24 cellular contexts compared by ENCODE assay signal in genomic region chr16:89955001-89955685, GRCh38. TPM values are rescaled to one million over a fixed set of nuclear protein-coding genes. Genes with fewer than 3 reads are reported as not detected.
DNase-seq lines count a peak whose midpoint lies in the region; FAIRE-seq and TF ChIP-seq lines count a peak whose summit lies in the region.
"Had no signal": no experiment of that assay in that cellular context is flagged by ENCODE, and none has a peak within 500 bp of the region (broad histone marks: within the 10 kb centered on the region; RNA-seq: fewer than 3 reads in every experiment).

No MANE protein-coding gene starts in this region.

- H2BK5ac ChIP-seq in H1 (ENCODE audit: low read depth, low read length) = no peak overlapping the region

- DNase-seq in NCI-H2107 treated with DMSO at 0.1 percent for 48 hours (lab: John Stamatoyannopoulos, UW; ENCODE audit: unreplicated experiment) (peak; percentile 43), NCI-H2107 (lab: John Stamatoyannopoulos, UW) (no peak), H1 (ENCODE audit: low read depth in 1 of 2, low spot score in 2 of 2) (no peak), small intestine (no peak), NCI-H2196 treated with DMSO at 0.1 percent for 48 hours (lab: John Stamatoyannopoulos, UW; ENCODE audit: unreplicated experiment) (no peak), OCI-M1 (lab: John Stamatoyannopoulos, UW) (no peak)
- DNase-seq: ACHN; CD4-positive, alpha-beta memory T cell; DND-41; GM23248; Kasumi-1; MG63; NCI-H1417; NCI-H187; NCI-H345; NCI-H524; NCI-H774; PC-3; SHP77 had no signal

- H3K14ac ChIP-seq in H1 (ENCODE audit: insufficient read length) = no peak overlapping the region

- no peaks in the 10 kb centered on the region for H3K9me3 ChIP-seq in OCI-LY1 (ENCODE audit: low read length)
- no peaks in the 10 kb centered on the region for H3K9me3 ChIP-seq in H1 (ENCODE audit: insufficient read depth in 2 of 2, low read depth in 1 of 2, low read length in 1 of 2)
- H3K9me3 ChIP-seq in neutrophil = no peaks in the 10 kb centered on the region
- no peaks in the 10 kb centered on the region for H3K9me3 ChIP-seq in small intestine (ENCODE audit: control insufficient read depth, low read depth)
- H3K9me3 ChIP-seq: BLaER1 treated with 17β-estradiol and CSF1 and Interleukin-3, amounts not matched to agents 10 nM and 100 nM; MG63 had no signal

- H2AFZ ChIP-seq in OCI-LY1 (ENCODE audit: low read length) (no peak overlapping the region), H1 (ENCODE audit: low read length) (no peak overlapping the region)
- H2AFZ ChIP-seq: GM23248 had no signal

- H4K5ac ChIP-seq in H1 (ENCODE audit: insufficient read length, low read depth, low read length) = no peak overlapping the region

- H4K8ac ChIP-seq in H1 (ENCODE audit: extremely low read depth, insufficient read depth, low read length) = no peak overlapping the region

- H3K23ac ChIP-seq in H1 (ENCODE audit: insufficient read length) = no peak overlapping the region

- TF ChIP-seq EP300 in H1 (IDR thresholded peaks at IDR 0.05; ENCODE audit: borderline replicate concordance in 1 of 2, low read depth in 2 of 2, low read length in 2 of 2) = no peak

- H3K18ac ChIP-seq in H1 (ENCODE audit: extremely low read depth, low read length) = no peak overlapping the region

- H3K27me3 ChIP-seq in OCI-LY1 (ENCODE audit: insufficient read depth, low read length) (no peaks in the 10 kb centered on the region), H1 (replicated peaks in 1 of 4; ENCODE audit: control insufficient read depth in 3 of 4, extremely low read depth in 1 of 4, insufficient read depth in 3 of 4, low read length in 3 of 4) (no peaks in the 10 kb centered on the region), neutrophil (no peaks in the 10 kb centered on the region), small intestine (ENCODE audit: control insufficient read depth in 2 of 2, insufficient read depth in 2 of 2, low read length in 2 of 2) (no peaks in the 10 kb centered on the region)
- H3K27me3 ChIP-seq: BLaER1 treated with 17β-estradiol and CSF1 and Interleukin-3, amounts not matched to agents 10 nM and 100 nM; MG63 had no signal

- POLR2A ChIA-PET in H1 (lab: Charles Lee; ENCODE audit: partially characterized antibody) = interaction anchor here (0.7 to 9.2 kb wide), 3 partner anchors 17 to 123 kb away, joined by 4 to 42 read pairs (median 10); partner anchors contain the start of gene TUBB3

- peaks cover 62% of the 10 kb centered on the region for H3K36me3 ChIP-seq in OCI-LY1 (ENCODE audit: insufficient read depth, low read length)
- peaks cover 0 to 5% (median 3%) of the 10 kb centered on the region in 4 experiments; a peak in 4 of 8 replicates for H3K36me3 ChIP-seq in H1 (ENCODE audit: control insufficient read depth in 2 of 4, insufficient read depth in 4 of 4, low read length in 3 of 4)
- H3K36me3 ChIP-seq in neutrophil = peaks cover 43% of the 10 kb centered on the region
- no peaks in the 10 kb centered on the region for H3K36me3 ChIP-seq in small intestine (ENCODE audit: control insufficient read depth in 2 of 2, insufficient read depth in 2 of 2, low read length in 2 of 2)

- no peak for TF ChIP-seq RAD21 in H1 (IDR thresholded peaks at IDR 0.05 in 1 of 2, conservative IDR thresholded peaks at IDR 0.05 in 1 of 2; ENCODE audit: low read depth in 2 of 2, low read length in 2 of 2)

- H4K20me1 ChIP-seq in OCI-LY1 (ENCODE audit: insufficient read depth, low read length) (no peaks in the 10 kb centered on the region), H1 (replicated peaks in 1 of 2; ENCODE audit: control insufficient read depth in 1 of 2, insufficient read depth in 2 of 2, low read length in 2 of 2) (peaks cover 6 to 7% of the 10 kb centered on the region in 2 experiments)

- WGBS in H1 (ENCODE audit: extremely low coverage in 1 of 2, insufficient coverage in 1 of 2, insufficient read length in 1 of 2, insufficient replicate concordance in 2 of 2, low coverage in 1 of 2, low lambda C conversion rate in 2 of 2, missing lambda C conversion rate in 1 of 2), 2 experiments = 78% methylated on average over 15 of the region's 15 CpGs; no CpG with 5 or more reads in 1 of the 2 experiments
- WGBS in small intestine, 3 donors = 88 to 93% (median 89%) methylated on average over 15 of the region's 15 CpGs

- no peak for TF ChIP-seq POLR2A in H1 (IDR thresholded peaks at IDR 0.05; ENCODE audit: control extremely low read depth in 1 of 2, low read depth in 2 of 2, low read length in 2 of 2)

- H4K91ac ChIP-seq in H1 (replicated peaks; ENCODE audit: insufficient read length, low read length) = no peak overlapping the region

- H2BK12ac ChIP-seq in H1 (ENCODE audit: low read depth, low read length) = no peak overlapping the region

- H2BK120ac ChIP-seq in H1 (replicated peaks; ENCODE audit: low read depth, low read length) = no peak overlapping the region

- no peak overlapping the region for H3K4ac ChIP-seq in H1 (replicated peaks; ENCODE audit: insufficient read length, low read depth, low read length)

- no peak overlapping the region; the same call in 1 of the 2 replicates for H3K9ac ChIP-seq in OCI-LY1 (ENCODE audit: low read length)
- H3K9ac ChIP-seq in H1 (replicated peaks in 1 of 4; ENCODE audit: extremely low read depth in 1 of 4, low read depth in 3 of 4, low read length in 3 of 4) = no peak overlapping the region
- H3K9ac ChIP-seq: BLaER1 treated with 17β-estradiol and CSF1 and Interleukin-3, amounts not matched to agents 10 nM and 100 nM; GM23248 had no signal

- H3K27ac ChIP-seq in OCI-LY1 (ENCODE audit: low read depth, low read length, poor library complexity, severe bottlenecking) (peak overlapping the region; percentile 87), H1 (ENCODE audit: low read depth, low read length) (no peak overlapping the region; the same call in 1 of the 2 replicates), neutrophil (peak overlapping the region; percentile 98), small intestine (ENCODE audit: low read depth in 1 of 2, low read length in 1 of 2) (no peak overlapping the region)
- H3K27ac ChIP-seq: 22Rv1, GM23248, SK-N-MC had no signal

- H3K4me3 ChIP-seq in OCI-LY1 (ENCODE audit: low read depth, low read length, poor library complexity, severe bottlenecking) (no peak overlapping the region), H1 (ENCODE audit: extremely low read depth in 1 of 4, insufficient read depth in 2 of 4, low read depth in 3 of 4, low read length in 4 of 4) (no peak overlapping the region; a peak in 1 of 8 replicates), neutrophil (ENCODE audit: low read depth in 1 of 2, low read length in 1 of 2) (peak overlapping the region in 1 of 2 experiments; percentile 92), small intestine (ENCODE audit: low read depth in 1 of 2, low read length in 2 of 2) (no peak overlapping the region)
- H3K4me3 ChIP-seq: BLaER1 treated with 17β-estradiol and CSF1 and Interleukin-3, amounts not matched to agents 10 nM and 100 nM; GM23248; MG63; SK-N-MC had no signal

- H2BK20ac ChIP-seq in H1 (ENCODE audit: low read length) = no peak overlapping the region

- no peak overlapping the region for H2BK15ac ChIP-seq in H1 (ENCODE audit: low read length)

- H3K23me2 ChIP-seq in H1 (ENCODE audit: low read depth, low read length) = no peaks in the 10 kb centered on the region

- H3K9me2 ChIP-seq in OCI-LY1 (ENCODE audit: low read depth, low read length) = no peaks in the 10 kb centered on the region

- TF ChIP-seq CTCF in OCI-LY1 (IDR thresholded peaks at IDR 0.05; ENCODE audit: low read length) (no peak), H1 (IDR thresholded peaks at IDR 0.05; ENCODE audit: control extremely low read depth in 1 of 3, insufficient read depth in 1 of 3, low read depth in 1 of 3, low read length in 3 of 3) (no peak), neutrophil (IDR thresholded peaks at IDR 0.05) (no peak)

- no peak overlapping the region for H3K56ac ChIP-seq in H1 (replicated peaks; ENCODE audit: insufficient read length, low read depth, low read length)

- H3K4me2 ChIP-seq in OCI-LY1 (ENCODE audit: low read length) (no peak overlapping the region; the same call in 1 of the 2 replicates), H1 (ENCODE audit: insufficient read depth in 1 of 2, low read depth in 2 of 2, low read length in 2 of 2) (no peak overlapping the region)

- H2AK5ac ChIP-seq in H1 (ENCODE audit: low read depth, low read length) = no peak overlapping the region

- FAIRE-seq in H1 (lab: Jason Lieb, UNC) (no peak), small intestine (lab: Jason Lieb, UNC) (no peak)

- CTCF ChIA-PET in H1 (lab: Charles Lee; ENCODE audit: partially characterized antibody) = interaction anchor here (1.3 to 1.4 kb wide), 4 partner anchors 11 to 45 kb away, joined by 3 to 6 read pairs (median 3); no protein-coding TSS in a partner anchor

- no peaks in the 10 kb centered on the region for H3F3A ChIP-seq in OCI-LY1 (ENCODE audit: insufficient read depth, low read length)

- no peaks in the 10 kb centered on the region for H3K79me2 ChIP-seq in OCI-LY1 (ENCODE audit: insufficient read depth, low read length)
- H3K79me2 ChIP-seq in H1 (ENCODE audit: control insufficient read depth in 1 of 2, insufficient read depth in 2 of 2, low read length in 2 of 2) = no peaks in the 10 kb centered on the region

- no peaks in the 10 kb centered on the region for H3K79me1 ChIP-seq in H1 (ENCODE audit: low read depth, low read length)

- peaks cover 56% of the 10 kb centered on the region for H3K4me1 ChIP-seq in OCI-LY1 (ENCODE audit: insufficient read depth, low read length, severe bottlenecking)
- H3K4me1 ChIP-seq in H1 (replicated peaks in 1 of 4; ENCODE audit: control insufficient read depth in 3 of 4, insufficient read depth in 4 of 4, low read length in 3 of 4) = peaks cover 0 to 3% (median 0%) of the 10 kb centered on the region in 4 experiments; a peak in 4 of 7 replicates
- H3K4me1 ChIP-seq in neutrophil (ENCODE audit: control insufficient read depth in 1 of 2, insufficient read depth in 1 of 2, low read depth in 1 of 2, low read length in 1 of 2) = peaks cover 48 to 74% of the 10 kb centered on the region in 2 experiments
- H3K4me1 ChIP-seq in small intestine (ENCODE audit: control insufficient read depth in 2 of 2, insufficient read depth in 1 of 2, low read depth in 1 of 2, low read length in 1 of 2) = no peaks in the 10 kb centered on the region

RNA-seq across cellular contexts. Expression of gene DEF8, which starts 6.6 kb away (rescaled TPM):
- 48.3 and 53.0 TPM in 2 replicates for total RNA-seq in H1 (2021; fragmentation: NEBNext Ultra II Directional; extraction: Animal tissue kit (Norgen Biotek cat#: 25700))
- 110 and 155 TPM in 2 replicates for polyA plus RNA-seq in H1 (2011; rRNA removed)
- 106 TPM for polyA plus RNA-seq in H1 (2011; cell fraction: cytosol; rRNA removed)
- polyA plus RNA-seq in H1 (2011; cell fraction: nucleus; rRNA removed) = 160 TPM
- 35.4 to 56.5 TPM (median 53.7 TPM) in 4 replicates for polyA plus RNA-seq in H1 (2012, experiment 1 of 2)
- polyA plus RNA-seq in H1 (2012, experiment 2 of 2) = 59.8 TPM
- 47.6 TPM for polyA plus RNA-seq in H1 (2013, experiment 1 of 2)
- 46.6 TPM for polyA plus RNA-seq in H1 (2013, experiment 2 of 2)
- polyA minus RNA-seq in H1 (2011; rRNA and poly(A)+ RNA removed) = 44.0 and 65.5 TPM in 2 replicates
- polyA minus RNA-seq in H1 (2011; cell fraction: cytosol; rRNA and poly(A)+ RNA removed) = 40.0 TPM
- polyA minus RNA-seq in H1 (2011; cell fraction: nucleus; rRNA and poly(A)+ RNA removed) = 30.4 TPM
- 10 to 100 TPM; 18.3 to 33.2 (median 28.8) TPM for polyA plus RNA-seq in small intestine

RNA-seq across cellular contexts. Expression of gene TUBB3, which starts 32.0 kb away (rescaled TPM):
- total RNA-seq in H1 (2021; fragmentation: NEBNext Ultra II Directional; extraction: Animal tissue kit (Norgen Biotek cat#: 25700)) = 275 and 292 TPM in 2 replicates
- polyA plus RNA-seq in H1 (2011; rRNA removed) (393 and 420 TPM in 2 replicates), small intestine (10 to 100 TPM in 1 of 3 donors, 1 to 10 TPM in 1, under 1 TPM in 1; 0.89 to 42.0 (median 2.7) TPM)
- polyA plus RNA-seq in H1 (2011; cell fraction: cytosol; rRNA removed) = 210 TPM
- polyA plus RNA-seq in H1 (2011; cell fraction: nucleus; rRNA removed) = 252 TPM
- 287 to 415 TPM (median 389 TPM) in 4 replicates for polyA plus RNA-seq in H1 (2012, experiment 1 of 2)
- 421 TPM for polyA plus RNA-seq in H1 (2012, experiment 2 of 2)
- 211 TPM for polyA plus RNA-seq in H1 (2013, experiment 1 of 2)
- polyA plus RNA-seq in H1 (2013, experiment 2 of 2) = 208 TPM
- 165 and 205 TPM in 2 replicates for polyA minus RNA-seq in H1 (2011; rRNA and poly(A)+ RNA removed)
- polyA minus RNA-seq in H1 (2011; cell fraction: cytosol; rRNA and poly(A)+ RNA removed) = 155 TPM
- 91.3 TPM for polyA minus RNA-seq in H1 (2011; cell fraction: nucleus; rRNA and poly(A)+ RNA removed)
- polyA plus RNA-seq: CD4-positive, alpha-beta memory T cell had no signal

RNA-seq across cellular contexts. Expression of gene MC1R, which starts 36.5 kb away (rescaled TPM):
- total RNA-seq in H1 (2021; fragmentation: NEBNext Ultra II Directional; extraction: Animal tissue kit (Norgen Biotek cat#: 25700)) = 2.0 and 2.2 TPM in 2 replicates
- polyA plus RNA-seq in H1 (2011; rRNA removed) (2.9 and 4.3 TPM in 2 replicates), small intestine (1 to 10 TPM; 3.4 to 5.1 (median 4.3) TPM)
- 3.7 TPM for polyA plus RNA-seq in H1 (2011; cell fraction: cytosol; rRNA removed)
- 7.6 TPM for polyA plus RNA-seq in H1 (2011; cell fraction: nucleus; rRNA removed)
- 1.8 to 3.0 TPM (median 2.2 TPM) in 4 replicates for polyA plus RNA-seq in H1 (2012, experiment 1 of 2)
- polyA plus RNA-seq in H1 (2012, experiment 2 of 2) = 1.8 TPM
- 1.2 TPM for polyA plus RNA-seq in H1 (2013, experiment 1 of 2)
- polyA plus RNA-seq in H1 (2013, experiment 2 of 2) = 1.5 TPM
- 3.3 and 5.0 TPM in 2 replicates for polyA minus RNA-seq in H1 (2011; rRNA and poly(A)+ RNA removed)
- 3.2 TPM for polyA minus RNA-seq in H1 (2011; cell fraction: cytosol; rRNA and poly(A)+ RNA removed)
- 4.5 TPM for polyA minus RNA-seq in H1 (2011; cell fraction: nucleus; rRNA and poly(A)+ RNA removed)

Comparison
In these comparisons a context has a peak if more than half of its experiments do, and no peak if none do; other contexts are left out.
1. H3K27ac ChIP-seq: peak in OCI-LY1 (single experiment) and neutrophil (single experiment); none in H1 (single experiment) and small intestine (0 of 2).
2. RNA of gene TUBB3, which starts 32.0 kb away (polyA plus RNA-seq): 208 to 421 TPM in H1; 0.89 to 42.0 TPM in small intestine; every median in the first group is over 4 times any median in the second.